ENCODE assay signal across 2 cellular contexts in genomic region chr1:55128418-55128817, GRCh38.
TF ChIP-seq lines count a peak whose summit lies in the region.

No MANE protein-coding gene starts in this region.

TF ChIP-seq in IMR-90, 13 proteins besides CTCF, POLR2A, EP300 and RAD21 (continued from another document):
- TF ChIP-seq USF2 (IDR thresholded peaks at IDR 0.05; ENCODE audit: low read depth, low read length): no peak
- no peak for TF ChIP-seq SMC3 (IDR thresholded peaks at IDR 0.05; ENCODE audit: low read depth, low read length)

TF ChIP-seq in GM12878, 131 proteins besides CTCF, POLR2A, EP300 and RAD21 (continued from another document):
- TF ChIP-seq ZBTB4 (CRISPR knock-in tag; IDR thresholded peaks at IDR 0.05): no peak
- no peak for TF ChIP-seq EZH2 (IDR thresholded peaks at IDR 0.05; ENCODE audit: borderline replicate concordance, control insufficient read depth, low read depth, low read length)
- no peak for TF ChIP-seq GABPA (IDR thresholded peaks at IDR 0.05; ENCODE audit: low read depth)
